In the genomic region with DNA sequence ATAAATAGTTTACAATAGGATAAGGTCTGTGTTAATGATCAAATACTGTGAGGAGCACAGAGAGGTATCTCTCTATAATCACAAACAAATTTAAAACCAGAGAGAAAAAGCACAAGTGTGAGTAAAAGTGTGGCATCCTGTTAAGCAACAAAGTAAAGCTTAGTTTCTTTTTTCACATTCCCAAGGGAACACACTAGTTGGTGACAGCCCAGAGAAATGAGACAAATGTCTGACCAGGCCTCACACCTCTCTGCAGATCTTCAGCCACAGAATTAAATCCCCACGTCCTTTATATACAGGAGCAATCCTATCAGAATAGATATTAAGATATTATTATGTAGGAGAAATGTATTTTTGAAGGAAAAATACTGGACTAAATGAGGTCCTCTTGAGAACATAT, we compare ENCODE assay signal across 12 cellular contexts. TPM values are rescaled to one million over a fixed set of nuclear protein-coding genes. Genes with fewer than 3 reads are reported as not detected.
DNase-seq lines count a peak whose midpoint lies in the region; ATAC-seq and TF ChIP-seq lines count a peak whose summit lies in the region.
"Had no signal": no experiment of that assay in that cellular context is flagged by ENCODE, and none has a peak within 500 bp of the region (broad histone marks: within the 10 kb centered on the region; RNA-seq: fewer than 3 reads in every experiment).

No MANE protein-coding gene starts in this region.

- no peak overlapping the region for H2AK5ac ChIP-seq in neuronal stem cell (ENCODE audit: low read depth, low read length)

- ATAC-seq in GM19395 (IDR thresholded peaks at IDR 0.05; ENCODE audit: unreplicated experiment): no peak
- ATAC-seq: pancreas had no signal

- no peak overlapping the region for H3K4me2 ChIP-seq in neuronal stem cell (ENCODE audit: insufficient read depth, low read length, poor library complexity, severe bottlenecking)

- no peak overlapping the region for H3K23ac ChIP-seq in neuronal stem cell (ENCODE audit: low read depth, low read length, poor library complexity)

- intact Hi-C loops in A673 (cut with micrococcal nuclease; ENCODE audit: unreplicated experiment): loop anchor here (10.0 kb wide), 1 partner anchor 138 kb away; no protein-coding TSS in a partner anchor

- no peak overlapping the region for H2AFZ ChIP-seq in neuronal stem cell (ENCODE audit: low read length)

- H2BK15ac ChIP-seq in neuronal stem cell (ENCODE audit: low read length): no peak overlapping the region

- no peak overlapping the region for H4K8ac ChIP-seq in neuronal stem cell (ENCODE audit: low read depth, low read length)

- no peak overlapping the region for H3K18ac ChIP-seq in neuronal stem cell (ENCODE audit: low read length)

- DNase-seq in A673 (ENCODE audit: low spot score) (peak; percentile 22), NB4 (ENCODE audit: low read depth) (peak; percentile 12), fibroblast of mammary gland (ENCODE audit: low read depth) (peak; percentile 58), retinal pigment epithelial cell (ENCODE audit: low read depth) (no peak), NCI-H510A (lab: John Stamatoyannopoulos, UW) (no peak), NCI-H1092 treated with DMSO at 0.1 percent for 48 hours (lab: John Stamatoyannopoulos, UW) (no peak), neuronal stem cell (ENCODE audit: low spot score) (no peak)
- DNase-seq: NCI-H2227 treated with DMSO at 0.1 percent for 48 hours, pancreas, substantia nigra had no signal

- H2BK120ac ChIP-seq in neuronal stem cell (ENCODE audit: low read depth, low read length): no peak overlapping the region

- no peak overlapping the region for H2BK12ac ChIP-seq in neuronal stem cell (ENCODE audit: low read length)

- WGBS in neuronal stem cell (ENCODE audit: extremely low coverage in 2 of 2, insufficient read length in 2 of 2, insufficient replicate concordance in 1 of 2), 2 donors: no CpG with 5 or more reads among the region's 1 CpG

- TF ChIP-seq CTCF in A673 (conservative IDR thresholded peaks at IDR 0.05; ENCODE audit: low read depth, low read length): no peak
- no peak for TF ChIP-seq CTCF in NB4 (IDR thresholded peaks at IDR 0.05; ENCODE audit: low read depth, low read length)
- no peak for TF ChIP-seq CTCF in fibroblast of mammary gland (conservative IDR thresholded peaks at IDR 0.05; ENCODE audit: control insufficient read depth, insufficient read depth, low read depth, low read length)
- TF ChIP-seq CTCF in retinal pigment epithelial cell (conservative IDR thresholded peaks at IDR 0.05; ENCODE audit: low read depth, low read length): no peak

- H3K4me1 ChIP-seq in A673 (ENCODE audit: insufficient read depth, low read length, poor library complexity, severe bottlenecking) (peaks cover 13% of the 10 kb centered on the region), neuronal stem cell (ENCODE audit: control insufficient read depth in 2 of 2, insufficient read depth in 1 of 2, low read depth in 1 of 2, low read length in 2 of 2) (peaks cover 10 to 11% of the 10 kb centered on the region in 2 donors)

- H3K14ac ChIP-seq in neuronal stem cell (ENCODE audit: low read length): no peak overlapping the region

- POLR2A ChIA-PET in A673 (lab: Charles Lee; ENCODE audit: low non-redundant PET): no interaction called here

- H3K4ac ChIP-seq in neuronal stem cell (ENCODE audit: low read length): no peak overlapping the region

- H3K9me3 ChIP-seq in A673 (ENCODE audit: low read depth, low read length, poor library complexity, severe bottlenecking): no peaks in the 10 kb centered on the region
- H3K9me3 ChIP-seq in neuronal stem cell (replicated peaks in 1 of 2; ENCODE audit: control insufficient read depth in 2 of 2, insufficient read depth in 1 of 2, low read depth in 1 of 2, low read length in 2 of 2): no peaks in the 10 kb centered on the region
- H3K9me3 ChIP-seq: pancreas had no signal

- no peak overlapping the region for H4K91ac ChIP-seq in neuronal stem cell (ENCODE audit: low read depth, low read length, poor library complexity)

- peaks cover 2% of the 10 kb centered on the region for H3K79me1 ChIP-seq in neuronal stem cell (ENCODE audit: low read depth, low read length)

- H3K4me3 ChIP-seq in A673 (ENCODE audit: low read depth, low read length, poor library complexity, severe bottlenecking): no peak overlapping the region
- no peak overlapping the region for H3K4me3 ChIP-seq in NB4 (ENCODE audit: low read depth, low read length)
- H3K4me3 ChIP-seq in fibroblast of mammary gland (ENCODE audit: control insufficient read depth, low read depth, low read length): peak overlapping the region; percentile 81
- H3K4me3 ChIP-seq in retinal pigment epithelial cell (ENCODE audit: low read length): peak overlapping the region; percentile 92
- H3K4me3 ChIP-seq in neuronal stem cell (ENCODE audit: low read length in 2 of 2): no peak overlapping the region
- H3K4me3 ChIP-seq: pancreas had no signal

- BruUV-seq in A673 (replicated peaks; lab: Mats Ljungman, UMichigan): no TSS peak

- H3K27me3 ChIP-seq in A673 (replicated peaks; ENCODE audit: insufficient read depth, low read depth, low read length, poor library complexity) (no peaks in the 10 kb centered on the region), neuronal stem cell (ENCODE audit: control insufficient read depth in 3 of 3, insufficient read depth in 3 of 3, low read depth in 1 of 3, low read length in 3 of 3) (no peaks in the 10 kb centered on the region)

- H3K36me3 ChIP-seq in A673 (ENCODE audit: insufficient read depth, low read length, poor library complexity, severe bottlenecking): no peaks in the 10 kb centered on the region
- H3K36me3 ChIP-seq in neuronal stem cell (replicated peaks in 1 of 2; ENCODE audit: control insufficient read depth in 2 of 2, insufficient read depth in 2 of 2, low read length in 2 of 2): peaks cover 0 to 2% of the 10 kb centered on the region in 2 donors
- H3K36me3 ChIP-seq: pancreas had no signal

- TF ChIP-seq POLR2A in NB4 (IDR thresholded peaks at IDR 0.05; ENCODE audit: extremely low read depth, insufficient read length): no peak

- CTCF ChIA-PET in A673 (lab: Charles Lee): no interaction called here

- no peak overlapping the region for H2BK5ac ChIP-seq in neuronal stem cell (ENCODE audit: low read length)

- H3K9ac ChIP-seq in neuronal stem cell (ENCODE audit: low read depth, low read length, poor library complexity): no peak overlapping the region

- H3K27ac ChIP-seq in A673 (ENCODE audit: low read depth, low read length, poor library complexity, severe bottlenecking) (no peak overlapping the region), neuronal stem cell (replicated peaks; ENCODE audit: low read length) (no peak overlapping the region)
- H3K27ac ChIP-seq: epithelial cell of prostate, pancreas had no signal

RNA-seq across cellular contexts. Expression of gene FBN1, which starts 2.7 kb away (rescaled TPM):
- 25.4 and 25.8 TPM in 2 replicates for total RNA-seq in A673 (2021)
- polyA plus RNA-seq in neuronal stem cell (2013, experiment 1 of 2): 10.4 TPM
- 10.1 TPM for polyA plus RNA-seq in neuronal stem cell (2013, experiment 2 of 2)

Comparison
In these comparisons a context has a peak if more than half of its experiments do, and no peak if none do; other contexts are left out.
1. DNase-seq: peak in A673 (single experiment), NB4 (single experiment) and fibroblast of mammary gland (single experiment); none in retinal pigment epithelial cell (single experiment), NCI-H510A (single experiment), NCI-H1092 treated with DMSO at 0.1 percent for 48 hours (single experiment) and neuronal stem cell (single experiment).
2. H3K4me3 ChIP-seq: peak in fibroblast of mammary gland (single experiment) and retinal pigment epithelial cell (single experiment); none in A673 (single experiment), NB4 (single experiment) and neuronal stem cell (0 of 2).